Comparison of ENCODE assay signal across 1 cellular context in the genomic region with DNA sequence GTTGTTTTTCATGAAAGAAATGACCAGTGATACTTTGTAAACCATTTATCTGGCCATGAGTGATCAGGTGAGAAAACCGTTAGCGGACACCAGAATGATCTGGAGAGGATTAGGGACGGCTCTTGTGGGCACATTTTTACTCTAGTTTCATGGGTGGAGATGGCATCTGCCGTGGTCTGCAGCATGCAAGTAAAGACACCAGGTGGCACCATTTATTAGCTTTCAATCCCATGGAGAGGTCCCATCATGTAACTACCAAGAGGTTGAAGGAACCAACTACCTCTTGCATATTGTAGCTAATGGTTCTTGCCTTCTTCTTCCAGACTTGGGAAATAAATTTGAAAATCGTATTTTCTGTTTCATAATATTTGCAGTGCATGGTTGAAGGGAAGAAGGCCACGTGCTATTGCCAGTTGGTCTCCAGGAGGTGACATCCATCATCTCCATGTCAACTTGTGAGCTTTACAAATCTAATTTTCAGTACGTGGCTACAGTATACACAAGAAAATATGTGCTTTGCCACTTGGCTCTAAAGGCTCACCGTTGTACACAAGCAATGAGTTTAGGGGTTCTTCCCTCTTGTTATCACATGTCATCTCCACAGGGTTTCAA.
TF ChIP-seq lines count a peak whose summit lies in the region.

No MANE protein-coding gene starts in this region.

TF ChIP-seq in endothelial cell of umbilical vein, 7 proteins besides CTCF, POLR2A, EP300 and RAD21:
- no peak for TF ChIP-seq POLR2AphosphoS5 (IDR thresholded peaks at IDR 0.05; ENCODE audit: insufficient read depth, low read depth, low read length)
- no peak for TF ChIP-seq JUN (IDR thresholded peaks at IDR 0.05; ENCODE audit: borderline replicate concordance, insufficient read depth, insufficient read length, low read depth)
- no peak for TF ChIP-seq EZH2 (IDR thresholded peaks at IDR 0.05; ENCODE audit: borderline replicate concordance, low read depth, low read length, severe bottlenecking)
- TF ChIP-seq GATA2 (IDR thresholded peaks at IDR 0.05; ENCODE audit: insufficient read depth, insufficient read length, low read depth, low read length) = no peak
- TF ChIP-seq MYC (IDR thresholded peaks at IDR 0.05; ENCODE audit: low read depth, low read length) = no peak
- TF ChIP-seq FOS (IDR thresholded peaks at IDR 0.05; ENCODE audit: borderline replicate concordance, insufficient read depth, low read length) = no peak
